Comparison of ENCODE assay signal across 1 cellular context in the genomic region with DNA sequence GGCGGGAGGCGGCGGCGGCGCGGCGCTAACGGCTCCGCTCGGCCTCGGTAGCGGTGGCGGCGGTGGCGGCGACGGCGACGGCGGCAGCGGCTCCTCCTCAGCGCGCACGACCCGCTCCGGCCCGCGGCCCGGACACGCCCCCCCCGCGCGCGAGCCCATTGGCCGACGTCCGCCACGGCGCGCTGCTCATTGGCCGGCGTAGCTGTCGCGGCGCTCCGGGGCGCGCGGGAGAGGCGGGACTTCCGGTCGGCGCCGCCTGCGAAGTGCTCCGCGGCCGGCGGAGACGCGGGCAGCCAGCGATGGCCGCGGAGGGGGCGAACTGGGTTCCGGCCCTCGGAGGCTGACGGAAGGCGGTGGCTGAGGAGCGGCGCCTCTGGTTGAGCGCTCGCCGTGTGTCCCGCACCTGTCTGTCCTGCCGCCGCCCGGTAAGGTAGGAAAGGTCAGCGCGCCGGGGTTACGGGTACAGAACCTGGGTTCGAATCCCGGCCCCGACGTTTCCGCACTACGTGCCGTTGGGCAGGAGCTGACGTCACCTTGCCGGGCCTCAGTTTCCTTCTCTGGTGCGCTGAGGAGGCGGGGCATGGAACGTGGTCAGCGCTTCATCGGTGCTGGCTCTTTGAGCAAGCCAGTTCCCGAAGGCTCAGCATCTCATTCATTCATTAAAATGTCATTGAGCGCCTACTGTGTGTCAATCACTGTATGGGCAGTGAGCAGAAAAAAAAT.
A peak's percentile ranks its signal among the peaks of the same experiment; 100 is the strongest.
TF ChIP-seq lines count a peak whose summit lies in the region.

A gene (minus strand): TSS at position 108 of the 723 bp plus-strand sequence. CDS start 13,826 bp downstream, outside the sequence.

TF ChIP-seq in HepG2, 621 proteins besides CTCF, POLR2A, EP300 and RAD21 (continued from another document and continues in another):
- TF ChIP-seq, protein P1, sequence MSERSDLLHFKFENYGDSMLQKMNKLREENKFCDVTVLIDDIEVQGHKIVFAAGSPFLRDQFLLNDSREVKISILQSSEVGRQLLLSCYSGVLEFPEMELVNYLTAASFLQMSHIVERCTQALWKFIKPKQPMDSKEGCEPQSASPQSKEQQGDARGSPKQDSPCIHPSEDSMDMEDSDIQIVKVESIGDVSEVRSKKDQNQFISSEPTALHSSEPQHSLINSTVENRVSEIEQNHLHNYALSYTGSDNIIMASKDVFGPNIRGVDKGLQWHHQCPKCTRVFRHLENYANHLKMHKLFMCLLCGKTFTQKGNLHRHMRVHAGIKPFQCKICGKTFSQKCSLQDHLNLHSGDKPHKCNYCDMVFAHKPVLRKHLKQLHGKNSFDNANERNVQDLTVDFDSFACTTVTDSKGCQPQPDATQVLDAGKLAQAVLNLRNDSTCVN (CRISPR knock-in tag; IDR thresholded peaks at IDR 0.05; ENCODE audit: borderline replicate concordance) = no peak; the same call in 1 of the 2 replicates
- TF ChIP-seq, protein P2, sequence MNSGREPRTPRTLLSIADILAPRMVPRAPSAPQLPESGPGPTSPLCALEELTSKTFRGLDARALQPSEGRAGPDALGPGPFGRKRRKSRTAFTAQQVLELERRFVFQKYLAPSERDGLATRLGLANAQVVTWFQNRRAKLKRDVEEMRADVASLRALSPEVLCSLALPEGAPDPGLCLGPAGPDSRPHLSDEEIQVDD (CRISPR knock-in tag; IDR thresholded peaks at IDR 0.05; ENCODE audit: borderline replicate concordance) = no peak
- no peak for TF ChIP-seq RFX5 (IDR thresholded peaks at IDR 0.05; ENCODE audit: low read depth, low read length)
- TF ChIP-seq STAG1 (CRISPR knock-in tag; IDR thresholded peaks at IDR 0.05) = no peak
- no peak for TF ChIP-seq MBNL3 (CRISPR knock-in tag; conservative IDR thresholded peaks at IDR 0.05)
- TF ChIP-seq SMYD3 (CRISPR knock-in tag; IDR thresholded peaks at IDR 0.05) = 0 out of 2 replicates have a peak, but pooled peaks have one; percentile 37
- peak; percentile 81 for TF ChIP-seq NFYB (CRISPR knock-in tag; IDR thresholded peaks at IDR 0.05)
- TF ChIP-seq RXRA (CRISPR knock-in tag; IDR thresholded peaks at IDR 0.05) = peak; percentile 51; the same call in 1 of the 2 replicates
- 0 out of 2 replicates have a peak, but pooled peaks have one; percentile 43 for TF ChIP-seq CHD4 (IDR thresholded peaks at IDR 0.05; ENCODE audit: borderline replicate concordance, low read length)
- TF ChIP-seq GFI1 (CRISPR knock-in tag; IDR thresholded peaks at IDR 0.05; ENCODE audit: borderline replicate concordance) = no peak
- TF ChIP-seq, protein P3, sequence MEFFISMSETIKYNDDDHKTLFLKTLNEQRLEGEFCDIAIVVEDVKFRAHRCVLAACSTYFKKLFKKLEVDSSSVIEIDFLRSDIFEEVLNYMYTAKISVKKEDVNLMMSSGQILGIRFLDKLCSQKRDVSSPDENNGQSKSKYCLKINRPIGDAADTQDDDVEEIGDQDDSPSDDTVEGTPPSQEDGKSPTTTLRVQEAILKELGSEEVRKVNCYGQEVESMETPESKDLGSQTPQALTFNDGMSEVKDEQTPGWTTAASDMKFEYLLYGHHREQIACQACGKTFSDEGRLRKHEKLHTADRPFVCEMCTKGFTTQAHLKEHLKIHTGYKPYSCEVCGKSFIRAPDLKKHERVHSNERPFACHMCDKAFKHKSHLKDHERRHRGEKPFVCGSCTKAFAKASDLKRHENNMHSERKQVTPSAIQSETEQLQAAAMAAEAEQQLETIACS (CRISPR knock-in tag; IDR thresholded peaks at IDR 0.05) = peak; percentile 55; the same call in 1 of the 2 replicates
- TF ChIP-seq ZNF44 (CRISPR knock-in tag; IDR thresholded peaks at IDR 0.05) = peak; percentile 59; the same call in 1 of the 2 replicates
- no peak for TF ChIP-seq LCORL (IDR thresholded peaks at IDR 0.05)
- no peak for TF ChIP-seq LCORL (CRISPR knock-in tag; IDR thresholded peaks at IDR 0.05)
- TF ChIP-seq ATM (IDR thresholded peaks at IDR 0.05; ENCODE audit: borderline replicate concordance) = no peak
- TF ChIP-seq, protein P4, sequence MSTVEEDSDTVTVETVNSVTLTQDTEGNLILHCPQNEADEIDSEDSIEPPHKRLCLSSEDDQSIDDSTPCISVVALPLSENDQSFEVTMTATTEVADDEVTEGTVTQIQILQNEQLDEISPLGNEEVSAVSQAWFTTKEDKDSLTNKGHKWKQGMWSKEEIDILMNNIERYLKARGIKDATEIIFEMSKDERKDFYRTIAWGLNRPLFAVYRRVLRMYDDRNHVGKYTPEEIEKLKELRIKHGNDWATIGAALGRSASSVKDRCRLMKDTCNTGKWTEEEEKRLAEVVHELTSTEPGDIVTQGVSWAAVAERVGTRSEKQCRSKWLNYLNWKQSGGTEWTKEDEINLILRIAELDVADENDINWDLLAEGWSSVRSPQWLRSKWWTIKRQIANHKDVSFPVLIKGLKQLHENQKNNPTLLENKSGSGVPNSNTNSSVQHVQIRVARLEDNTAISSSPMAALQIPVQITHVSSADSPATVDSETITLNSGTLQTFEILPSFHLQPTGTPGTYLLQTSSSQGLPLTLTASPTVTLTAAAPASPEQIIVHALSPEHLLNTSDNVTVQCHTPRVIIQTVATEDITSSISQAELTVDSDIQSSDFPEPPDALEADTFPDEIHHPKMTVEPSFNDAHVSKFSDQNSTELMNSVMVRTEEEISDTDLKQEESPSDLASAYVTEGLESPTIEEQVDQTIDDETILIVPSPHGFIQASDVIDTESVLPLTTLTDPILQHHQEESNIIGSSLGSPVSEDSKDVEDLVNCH (CRISPR knock-in tag; IDR thresholded peaks at IDR 0.05) = no peak
- no peak for TF ChIP-seq ZNF17 (CRISPR knock-in tag; IDR thresholded peaks at IDR 0.05)
- TF ChIP-seq TBX2 (CRISPR knock-in tag; IDR thresholded peaks at IDR 0.05; ENCODE audit: borderline replicate concordance) = peak; percentile 82
- TF ChIP-seq ZNF180 (CRISPR knock-in tag; IDR thresholded peaks at IDR 0.05; ENCODE audit: borderline replicate concordance, low read depth) = no peak
- no peak for TF ChIP-seq SNRNP70 (IDR thresholded peaks at IDR 0.05; ENCODE audit: low read depth, low read length)
- no peak for TF ChIP-seq ZNF354B (CRISPR knock-in tag; IDR thresholded peaks at IDR 0.05)
- no peak for TF ChIP-seq IRX3 (CRISPR knock-in tag; IDR thresholded peaks at IDR 0.05; ENCODE audit: borderline replicate concordance, low read depth)
- no peak for TF ChIP-seq ZNF253 (CRISPR knock-in tag; IDR thresholded peaks at IDR 0.05; ENCODE audit: borderline replicate concordance)
- TF ChIP-seq SKI (IDR thresholded peaks at IDR 0.05; ENCODE audit: partially characterized antibody) = peak; percentile 74
- TF ChIP-seq, protein P5, sequence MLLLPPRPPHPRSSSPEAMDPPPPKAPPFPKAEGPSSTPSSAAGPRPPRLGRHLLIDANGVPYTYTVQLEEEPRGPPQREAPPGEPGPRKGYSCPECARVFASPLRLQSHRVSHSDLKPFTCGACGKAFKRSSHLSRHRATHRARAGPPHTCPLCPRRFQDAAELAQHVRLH (CRISPR knock-in tag; IDR thresholded peaks at IDR 0.05; ENCODE audit: borderline replicate concordance, low read depth) = peak; percentile 69; the same call in 1 of the 2 replicates
- TF ChIP-seq, protein P6, sequence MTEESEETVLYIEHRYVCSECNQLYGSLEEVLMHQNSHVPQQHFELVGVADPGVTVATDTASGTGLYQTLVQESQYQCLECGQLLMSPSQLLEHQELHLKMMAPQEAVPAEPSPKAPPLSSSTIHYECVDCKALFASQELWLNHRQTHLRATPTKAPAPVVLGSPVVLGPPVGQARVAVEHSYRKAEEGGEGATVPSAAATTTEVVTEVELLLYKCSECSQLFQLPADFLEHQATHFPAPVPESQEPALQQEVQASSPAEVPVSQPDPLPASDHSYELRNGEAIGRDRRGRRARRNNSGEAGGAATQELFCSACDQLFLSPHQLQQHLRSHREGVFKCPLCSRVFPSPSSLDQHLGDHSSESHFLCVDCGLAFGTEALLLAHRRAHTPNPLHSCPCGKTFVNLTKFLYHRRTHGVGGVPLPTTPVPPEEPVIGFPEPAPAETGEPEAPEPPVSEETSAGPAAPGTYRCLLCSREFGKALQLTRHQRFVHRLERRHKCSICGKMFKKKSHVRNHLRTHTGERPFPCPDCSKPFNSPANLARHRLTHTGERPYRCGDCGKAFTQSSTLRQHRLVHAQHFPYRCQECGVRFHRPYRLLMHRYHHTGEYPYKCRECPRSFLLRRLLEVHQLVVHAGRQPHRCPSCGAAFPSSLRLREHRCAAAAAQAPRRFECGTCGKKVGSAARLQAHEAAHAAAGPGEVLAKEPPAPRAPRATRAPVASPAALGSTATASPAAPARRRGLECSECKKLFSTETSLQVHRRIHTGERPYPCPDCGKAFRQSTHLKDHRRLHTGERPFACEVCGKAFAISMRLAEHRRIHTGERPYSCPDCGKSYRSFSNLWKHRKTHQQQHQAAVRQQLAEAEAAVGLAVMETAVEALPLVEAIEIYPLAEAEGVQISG (CRISPR knock-in tag; IDR thresholded peaks at IDR 0.05) = peak; percentile 70
- TF ChIP-seq, protein P7, sequence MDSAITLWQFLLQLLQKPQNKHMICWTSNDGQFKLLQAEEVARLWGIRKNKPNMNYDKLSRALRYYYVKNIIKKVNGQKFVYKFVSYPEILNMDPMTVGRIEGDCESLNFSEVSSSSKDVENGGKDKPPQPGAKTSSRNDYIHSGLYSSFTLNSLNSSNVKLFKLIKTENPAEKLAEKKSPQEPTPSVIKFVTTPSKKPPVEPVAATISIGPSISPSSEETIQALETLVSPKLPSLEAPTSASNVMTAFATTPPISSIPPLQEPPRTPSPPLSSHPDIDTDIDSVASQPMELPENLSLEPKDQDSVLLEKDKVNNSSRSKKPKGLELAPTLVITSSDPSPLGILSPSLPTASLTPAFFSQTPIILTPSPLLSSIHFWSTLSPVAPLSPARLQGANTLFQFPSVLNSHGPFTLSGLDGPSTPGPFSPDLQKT (CRISPR knock-in tag; IDR thresholded peaks at IDR 0.05; ENCODE audit: borderline replicate concordance) = no peak
- TF ChIP-seq ZNF326 (CRISPR knock-in tag; IDR thresholded peaks at IDR 0.05; ENCODE audit: borderline replicate concordance) = no peak
- TF ChIP-seq, protein P8, sequence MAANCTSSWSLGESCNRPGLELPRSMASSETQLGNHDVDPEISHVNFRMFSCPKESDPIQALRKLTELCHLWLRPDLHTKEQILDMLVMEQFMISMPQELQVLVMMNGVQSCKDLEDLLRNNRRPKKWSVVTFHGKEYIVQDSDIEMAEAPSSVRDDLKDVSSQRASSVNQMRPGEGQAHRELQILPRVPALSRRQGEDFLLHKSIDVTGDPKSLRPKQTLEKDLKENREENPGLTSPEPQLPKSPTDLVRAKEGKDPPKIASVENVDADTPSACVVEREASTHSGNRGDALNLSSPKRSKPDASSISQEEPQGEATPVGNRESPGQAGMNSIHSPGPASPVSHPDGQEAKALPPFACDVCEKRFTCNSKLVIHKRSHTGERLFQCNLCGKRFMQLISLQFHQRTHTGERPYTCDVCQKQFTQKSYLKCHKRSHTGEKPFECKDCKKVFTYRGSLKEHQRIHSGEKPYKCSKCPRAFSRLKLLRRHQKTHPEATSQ (CRISPR knock-in tag; IDR thresholded peaks at IDR 0.05; ENCODE audit: borderline replicate concordance) = peak; percentile 68; the same call in 1 of the 2 replicates
- no peak for TF ChIP-seq FOSL2 (CRISPR knock-in tag; IDR thresholded peaks at IDR 0.05)
- TF ChIP-seq ZNF138 (CRISPR knock-in tag; IDR thresholded peaks at IDR 0.05; ENCODE audit: low read depth) = 0 out of 2 replicates have a peak, but pooled peaks have one; percentile 68
- TF ChIP-seq ZNF564 (CRISPR knock-in tag; IDR thresholded peaks at IDR 0.05) = no peak
- TF ChIP-seq, protein P9, sequence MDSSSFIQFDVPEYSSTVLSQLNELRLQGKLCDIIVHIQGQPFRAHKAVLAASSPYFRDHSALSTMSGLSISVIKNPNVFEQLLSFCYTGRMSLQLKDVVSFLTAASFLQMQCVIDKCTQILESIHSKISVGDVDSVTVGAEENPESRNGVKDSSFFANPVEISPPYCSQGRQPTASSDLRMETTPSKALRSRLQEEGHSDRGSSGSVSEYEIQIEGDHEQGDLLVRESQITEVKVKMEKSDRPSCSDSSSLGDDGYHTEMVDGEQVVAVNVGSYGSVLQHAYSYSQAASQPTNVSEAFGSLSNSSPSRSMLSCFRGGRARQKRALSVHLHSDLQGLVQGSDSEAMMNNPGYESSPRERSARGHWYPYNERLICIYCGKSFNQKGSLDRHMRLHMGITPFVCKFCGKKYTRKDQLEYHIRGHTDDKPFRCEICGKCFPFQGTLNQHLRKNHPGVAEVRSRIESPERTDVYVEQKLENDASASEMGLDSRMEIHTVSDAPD (CRISPR knock-in tag; IDR thresholded peaks at IDR 0.05) = no peak
- TF ChIP-seq, protein P10, sequence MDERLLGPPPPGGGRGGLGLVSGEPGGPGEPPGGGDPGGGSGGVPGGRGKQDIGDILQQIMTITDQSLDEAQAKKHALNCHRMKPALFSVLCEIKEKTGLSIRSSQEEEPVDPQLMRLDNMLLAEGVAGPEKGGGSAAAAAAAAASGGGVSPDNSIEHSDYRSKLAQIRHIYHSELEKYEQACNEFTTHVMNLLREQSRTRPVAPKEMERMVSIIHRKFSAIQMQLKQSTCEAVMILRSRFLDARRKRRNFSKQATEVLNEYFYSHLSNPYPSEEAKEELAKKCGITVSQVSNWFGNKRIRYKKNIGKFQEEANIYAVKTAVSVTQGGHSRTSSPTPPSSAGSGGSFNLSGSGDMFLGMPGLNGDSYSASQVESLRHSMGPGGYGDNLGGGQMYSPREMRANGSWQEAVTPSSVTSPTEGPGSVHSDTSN (CRISPR knock-in tag; IDR thresholded peaks at IDR 0.05) = peak; percentile 66; the same call in 1 of the 2 replicates
- TF ChIP-seq ZNF367 (CRISPR knock-in tag; IDR thresholded peaks at IDR 0.05; ENCODE audit: borderline replicate concordance) = no peak
- no peak for TF ChIP-seq SRSF4 (IDR thresholded peaks at IDR 0.05; ENCODE audit: low read depth, low read length, poor library complexity, severe bottlenecking)
- no peak for TF ChIP-seq ZKSCAN5 (CRISPR knock-in tag; IDR thresholded peaks at IDR 0.05)
- TF ChIP-seq PITX1 (CRISPR knock-in tag; IDR thresholded peaks at IDR 0.05) = no peak
- no peak for TF ChIP-seq ZNF660 (CRISPR knock-in tag; IDR thresholded peaks at IDR 0.05; ENCODE audit: borderline replicate concordance, low read depth)
- TF ChIP-seq ZFP62 (CRISPR knock-in tag; IDR thresholded peaks at IDR 0.05) = no peak
- TF ChIP-seq ZFY (CRISPR knock-in tag; IDR thresholded peaks at IDR 0.05) = peak; percentile 79
- TF ChIP-seq PRPF4 (IDR thresholded peaks at IDR 0.05; ENCODE audit: low read depth, low read length, poor library complexity, severe bottlenecking) = no peak
- TF ChIP-seq, protein P11, sequence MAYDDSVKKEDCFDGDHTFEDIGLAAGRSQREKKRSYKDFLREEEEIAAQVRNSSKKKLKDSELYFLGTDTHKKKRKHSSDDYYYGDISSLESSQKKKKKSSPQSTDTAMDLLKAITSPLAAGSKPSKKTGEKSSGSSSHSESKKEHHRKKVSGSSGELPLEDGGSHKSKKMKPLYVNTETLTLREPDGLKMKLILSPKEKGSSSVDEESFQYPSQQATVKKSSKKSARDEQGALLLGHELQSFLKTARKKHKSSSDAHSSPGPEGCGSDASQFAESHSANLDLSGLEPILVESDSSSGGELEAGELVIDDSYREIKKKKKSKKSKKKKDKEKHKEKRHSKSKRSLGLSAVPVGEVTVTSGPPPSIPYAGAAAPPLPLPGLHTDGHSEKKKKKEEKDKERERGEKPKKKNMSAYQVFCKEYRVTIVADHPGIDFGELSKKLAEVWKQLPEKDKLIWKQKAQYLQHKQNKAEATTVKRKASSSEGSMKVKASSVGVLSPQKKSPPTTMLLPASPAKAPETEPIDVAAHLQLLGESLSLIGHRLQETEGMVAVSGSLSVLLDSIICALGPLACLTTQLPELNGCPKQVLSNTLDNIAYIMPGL (CRISPR knock-in tag; IDR thresholded peaks at IDR 0.05; ENCODE audit: borderline replicate concordance in 1 of 2, low read depth in 1 of 2) = peak in 1 of 2 experiments; percentile 74; a peak in 2 of 4 replicates
- TF ChIP-seq, protein P12, sequence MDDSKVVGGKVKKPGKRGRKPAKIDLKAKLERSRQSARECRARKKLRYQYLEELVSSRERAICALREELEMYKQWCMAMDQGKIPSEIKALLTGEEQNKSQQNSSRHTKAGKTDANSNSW (CRISPR knock-in tag; IDR thresholded peaks at IDR 0.05; ENCODE audit: borderline replicate concordance) = no peak
- no peak for TF ChIP-seq BRCA1 (CRISPR knock-in tag; IDR thresholded peaks at IDR 0.05)
- 0 out of 2 replicates have a peak, but pooled peaks have one; percentile 32 for TF ChIP-seq ZSCAN12 (CRISPR knock-in tag; IDR thresholded peaks at IDR 0.05)
